2 cellular contexts compared by ENCODE assay signal in genomic region chr15:82212201-82212600, GRCh38. TPM values are rescaled to one million over a fixed set of nuclear protein-coding genes. Genes with fewer than 3 reads are reported as not detected.
"Had no signal": no experiment of that assay in that cellular context is flagged by ENCODE, and none has a peak within 500 bp of the region (broad histone marks: within the 10 kb centered on the region; RNA-seq: fewer than 3 reads in every experiment).

No MANE protein-coding gene starts in this region.

RNA-seq across cellular contexts. Expression of gene SAXO2, which starts 50.4 kb away (rescaled TPM):
- total RNA-seq: right atrium auricular region, thoracic aorta had no signal
